Comparison of ENCODE assay signal across 8 cellular contexts in genomic region chr2:180006236-180006635, GRCh38. TPM values are rescaled to one million over a fixed set of nuclear protein-coding genes. Genes with fewer than 3 reads are reported as not detected.
DNase-seq lines count a peak whose midpoint lies in the region; ATAC-seq and TF ChIP-seq lines count a peak whose summit lies in the region.

No MANE protein-coding gene starts in this region.

- no peaks in the 10 kb centered on the region for H3K27me3 Mint-ChIP-seq in stimulated activated naive CD8-positive, alpha-beta T cell treated with anti-CD3 and anti-CD28 coated beads, Interleukin-15, Interleukin-2, amounts not matched to agents 100 ng/mL and 50 ng/mL, for 24 hours

- no peak for DNase-seq in stimulated activated naive CD8-positive, alpha-beta T cell treated with anti-CD3 and anti-CD28 coated beads, Interleukin-15, Interleukin-2, amounts not matched to agents 100 U/mL and 50 U/mL, for 24 hours
- DNase-seq in astrocyte of the spinal cord (ENCODE audit: low read depth, low spot score) (no peak), mesenchymal stem cell (no peak), NCI-H69 (lab: John Stamatoyannopoulos, UW) (no peak)

- H3K14ac ChIP-seq in mesenchymal stem cell (ENCODE audit: low read length in 2 of 2) = no peak overlapping the region

- in situ Hi-C loops in astrocyte of the spinal cord (cut with HindIII; ENCODE audit: low sequenced_read_pairs) = no loop called here

- H3K9ac ChIP-seq in mesenchymal stem cell (ENCODE audit: low read length) = peak overlapping the region; percentile 92

- peak overlapping the region; percentile 98 for H3K4me3 Mint-ChIP-seq in stimulated activated naive CD8-positive, alpha-beta T cell treated with anti-CD3 and anti-CD28 coated beads, Interleukin-15, Interleukin-2, amounts not matched to agents 100 ng/mL and 50 ng/mL, for 24 hours

- WGBS in mesenchymal stem cell = 57% methylated on average over 4 of the region's 7 CpGs

- H3K4me3 ChIP-seq in astrocyte of the spinal cord (ENCODE audit: low read depth, low read length) = peak overlapping the region; percentile 94
- peak overlapping the region; percentile 94 for H3K4me3 ChIP-seq in mesenchymal stem cell (ENCODE audit: insufficient read depth in 1 of 2, low read depth in 1 of 2, low read length in 2 of 2)

- H3K36me3 ChIP-seq in mesenchymal stem cell (ENCODE audit: control insufficient read depth in 1 of 2, insufficient read depth in 2 of 2, low read depth in 1 of 2, low read length in 2 of 2) = peaks cover 0 to 3% of the 10 kb centered on the region in 2 experiments

- no peak overlapping the region for H4K91ac ChIP-seq in mesenchymal stem cell (ENCODE audit: low read length)

- no peak overlapping the region for H2BK15ac ChIP-seq in mesenchymal stem cell (ENCODE audit: low read depth, poor library complexity, severe bottlenecking)

- no peak overlapping the region for H2BK120ac ChIP-seq in mesenchymal stem cell (ENCODE audit: low read depth, low read length)

- no peak overlapping the region for H2BK12ac ChIP-seq in mesenchymal stem cell (ENCODE audit: low read length in 2 of 2)

- TF ChIP-seq CTCF in astrocyte of the spinal cord (IDR thresholded peaks at IDR 0.05; ENCODE audit: low read depth, low read length) = no peak

- H3K18ac ChIP-seq in mesenchymal stem cell (ENCODE audit: low read depth in 1 of 2, low read length in 2 of 2) = no peak overlapping the region

- no peak overlapping the region for H2AK5ac ChIP-seq in mesenchymal stem cell (ENCODE audit: low read length, severe bottlenecking)

- H3K4me2 ChIP-seq in mesenchymal stem cell (ENCODE audit: low read length, poor library complexity, severe bottlenecking) = peak overlapping the region; percentile 71

- H3K23ac ChIP-seq in mesenchymal stem cell (ENCODE audit: low read length in 2 of 2) = no peak overlapping the region

- peaks cover 54% of the 10 kb centered on the region for H3K4me1 Mint-ChIP-seq in stimulated activated naive CD8-positive, alpha-beta T cell treated with anti-CD3 and anti-CD28 coated beads, Interleukin-15, Interleukin-2, amounts not matched to agents 100 ng/mL and 50 ng/mL, for 24 hours (ENCODE audit: low read depth)

- no peaks in the 10 kb centered on the region for H3K9me3 Mint-ChIP-seq in stimulated activated naive CD8-positive, alpha-beta T cell treated with anti-CD3 and anti-CD28 coated beads, Interleukin-15, Interleukin-2, amounts not matched to agents 100 ng/mL and 50 ng/mL, for 24 hours

- H3K27me3 ChIP-seq in mesenchymal stem cell (ENCODE audit: control insufficient read depth in 1 of 2, insufficient read depth in 1 of 2, low read length in 2 of 2) = no peaks in the 10 kb centered on the region

- no peak for ATAC-seq in stimulated activated naive CD8-positive, alpha-beta T cell treated with anti-CD3 and anti-CD28 coated beads, Interleukin-15, Interleukin-2, amounts not matched to agents 100 U/mL and 50 U/mL, for 24 hours
- no peak for ATAC-seq in GM18873 (IDR thresholded peaks at IDR 0.05; ENCODE audit: low FRiP score, unreplicated experiment)
- ATAC-seq in GM21529 (IDR thresholded peaks at IDR 0.05; ENCODE audit: unreplicated experiment) = no peak
- no peak for ATAC-seq in HG02840 (IDR thresholded peaks at IDR 0.05; ENCODE audit: low FRiP score, unreplicated experiment)

- H2BK5ac ChIP-seq in mesenchymal stem cell (ENCODE audit: low read depth, low read length, poor library complexity, severe bottlenecking) = no peak overlapping the region

- no peak overlapping the region for H3K4ac ChIP-seq in mesenchymal stem cell (ENCODE audit: low read depth in 1 of 2, low read length in 2 of 2)

- peaks cover 27% of the 10 kb centered on the region for H3K36me3 Mint-ChIP-seq in stimulated activated naive CD8-positive, alpha-beta T cell treated with anti-CD3 and anti-CD28 coated beads, Interleukin-15, Interleukin-2, amounts not matched to agents 100 ng/mL and 50 ng/mL, for 24 hours (ENCODE audit: low read depth)

- no peak overlapping the region for H3K27ac ChIP-seq in mesenchymal stem cell (ENCODE audit: low read length, poor library complexity, severe bottlenecking)

- no peaks in the 10 kb centered on the region for H3K9me3 ChIP-seq in mesenchymal stem cell (ENCODE audit: control insufficient read depth, low read length)

- no peak overlapping the region for H2AFZ ChIP-seq in mesenchymal stem cell (ENCODE audit: low read depth, low read length)

- H3K4me1 ChIP-seq in mesenchymal stem cell (ENCODE audit: control insufficient read depth, insufficient read depth, low read depth, low read length) = peaks cover 3% of the 10 kb centered on the region

- H3K27ac Mint-ChIP-seq in stimulated activated naive CD8-positive, alpha-beta T cell treated with anti-CD3 and anti-CD28 coated beads, Interleukin-15, Interleukin-2, amounts not matched to agents 100 ng/mL and 50 ng/mL, for 24 hours = peak overlapping the region; percentile 100

- no peak overlapping the region for H4K8ac ChIP-seq in mesenchymal stem cell (ENCODE audit: low read length)

- H3K79me1 ChIP-seq in mesenchymal stem cell (replicated peaks; ENCODE audit: low read length, poor library complexity, severe bottlenecking) = peaks cover 15% of the 10 kb centered on the region

RNA-seq across cellular contexts. Expression of gene CWC22, which starts 0.9 kb away (rescaled TPM):
- 14.3 TPM for polyA plus RNA-seq in mesenchymal stem cell (2013, experiment 1 of 2)
- polyA plus RNA-seq in mesenchymal stem cell (2013, experiment 2 of 2) = 14.1 TPM
